Comparison of ENCODE assay signal across 22 cellular contexts in genomic region chr2:162184362-162184761, GRCh38. TPM values are rescaled to one million over a fixed set of nuclear protein-coding genes. Genes with fewer than 3 reads are reported as not detected.
DNase-seq lines count a peak whose midpoint lies in the region; ATAC-seq and TF ChIP-seq lines count a peak whose summit lies in the region.
"Had no signal": no experiment of that assay in that cellular context is flagged by ENCODE, and none has a peak within 500 bp of the region (broad histone marks: within the 10 kb centered on the region; RNA-seq: fewer than 3 reads in every experiment).

No MANE protein-coding gene starts in this region.

- H3K27me3 ChIP-seq in GM23338 (ENCODE audit: insufficient read depth) (no peaks in the 10 kb centered on the region), transverse colon (no peaks in the 10 kb centered on the region)
- H3K27me3 ChIP-seq: BLaER1 treated with 17β-estradiol and CSF1 and Interleukin-3, amounts not matched to agents 10 nM and 100 nM; Peyer's patch had no signal

- no peak overlapping the region for H3K4me3 Mint-ChIP-seq in GM23338
- no peak overlapping the region for H3K4me3 Mint-ChIP-seq in chondrocyte (ENCODE audit: unreplicated experiment)
- H3K4me3 Mint-ChIP-seq in nephron, result no peak overlapping the region
- H3K4me3 Mint-ChIP-seq in stimulated activated naive B cell treated with anti-CD40 and anti-IgM and Interleukin-4, amounts not matched to agents 10 μg/mL and 1 μg/mL and 100 μg/mL, for 72 hours, result no peak overlapping the region
- H3K4me3 Mint-ChIP-seq: CD8-positive, alpha-beta T cell had no signal

- peak; percentile 29 for DNase-seq in ACHN
- DNase-seq in GM23338 (ENCODE audit: low spot score), result no peak
- DNase-seq in chondrocyte (ENCODE audit: low spot score), result no peak
- no peak for DNase-seq in transverse colon
- no peak for DNase-seq in stimulated activated naive B cell treated with anti-CD40 and anti-IgM and Interleukin-4, amounts not matched to agents 10 μg/mL and 1 μg/mL and 100 μg/mL, for 72 hours
- DNase-seq in NOMO-1 treated with dmso at 0.1 percent for 144 hours (lab: John Stamatoyannopoulos, UW; ENCODE audit: unreplicated experiment), result no peak
- DNase-seq: CD8-positive, alpha-beta T cell; EL; IMR-90; NCI-H1417 treated with DMSO at 0.1 percent for 48 hours; NCI-H2029; NCI-H2171; Peyer's patch had no signal

- TF ChIP-seq POLR2A in transverse colon (IDR thresholded peaks at IDR 0.05), result no peak

- TF ChIP-seq EP300 in transverse colon (IDR thresholded peaks at IDR 0.05; ENCODE audit: low read depth), result no peak

- 0 out of 2 replicates have a peak overlapping the region, but pooled peaks have one; percentile 39 for H2AFZ ChIP-seq in GM23338

- no peaks in the 10 kb centered on the region for H3K79me2 ChIP-seq in GM23338 (replicated peaks; ENCODE audit: insufficient read depth)

- H3F3A ChIP-seq in GM23338 (replicated peaks; ENCODE audit: low read depth), result no peaks in the 10 kb centered on the region

- intact Hi-C loops in transverse colon (cut with DNase I; ENCODE audit: low total_unique reads), result no loop called here

- no peak overlapping the region for H3K27ac ChIP-seq in GM23338 (ENCODE audit: low read depth)
- no peak overlapping the region for H3K27ac ChIP-seq in transverse colon
- H3K27ac ChIP-seq: A549; BLaER1 treated with 17β-estradiol and CSF1 and Interleukin-3, amounts not matched to agents 10 nM and 100 nM; HL-60; Peyer's patch; SK-N-MC had no signal

- H3K36me3 ChIP-seq in GM23338 (ENCODE audit: insufficient read depth) (no peaks in the 10 kb centered on the region), transverse colon (no peaks in the 10 kb centered on the region)
- H3K36me3 ChIP-seq: BLaER1 treated with 17β-estradiol and CSF1 and Interleukin-3, amounts not matched to agents 10 nM and 100 nM; HAP-1; Peyer's patch had no signal

- no peaks in the 10 kb centered on the region for H3K9me3 ChIP-seq in transverse colon
- H3K9me3 ChIP-seq: A549; BLaER1 treated with 17β-estradiol and CSF1 and Interleukin-3, amounts not matched to agents 10 nM and 100 nM; HAP-1; Peyer's patch had no signal

- H3K4me2 ChIP-seq in GM23338, result no peak overlapping the region
- H3K4me2 ChIP-seq: A549; BLaER1 treated with 17β-estradiol and CSF1 and Interleukin-3, amounts not matched to agents 10 nM and 100 nM had no signal

- H3K9me3 Mint-ChIP-seq in GM23338, result no peaks in the 10 kb centered on the region
- H3K9me3 Mint-ChIP-seq in chondrocyte (ENCODE audit: low read depth), result no peaks in the 10 kb centered on the region
- H3K9me3 Mint-ChIP-seq in nephron, result no peaks in the 10 kb centered on the region
- no peaks in the 10 kb centered on the region for H3K9me3 Mint-ChIP-seq in stimulated activated naive B cell treated with anti-CD40 and anti-IgM and Interleukin-4, amounts not matched to agents 10 μg/mL and 1 μg/mL and 100 μg/mL, for 72 hours
- H3K9me3 Mint-ChIP-seq: CD8-positive, alpha-beta T cell had no signal

- no peaks in the 10 kb centered on the region for H3K9me2 ChIP-seq in GM23338 (ENCODE audit: insufficient read depth)

- H3K27me3 Mint-ChIP-seq in GM23338 (ENCODE audit: insufficient read depth, low read depth, poor library complexity) (no peaks in the 10 kb centered on the region), chondrocyte (ENCODE audit: low read depth) (no peaks in the 10 kb centered on the region), nephron (ENCODE audit: low read depth) (no peaks in the 10 kb centered on the region)
- peaks cover 8 to 9% of the 10 kb centered on the region in 2 donors for H3K27me3 Mint-ChIP-seq in stimulated activated naive B cell treated with anti-CD40 and anti-IgM and Interleukin-4, amounts not matched to agents 10 μg/mL and 1 μg/mL and 100 μg/mL, for 72 hours

- H3K4me3 ChIP-seq in GM23338, result no peak overlapping the region
- no peak overlapping the region for H3K4me3 ChIP-seq in transverse colon
- H3K4me3 ChIP-seq: A549; BLaER1 treated with 17β-estradiol and CSF1 and Interleukin-3, amounts not matched to agents 10 nM and 100 nM; HAP-1; Peyer's patch; SK-N-MC had no signal

- H3K4me1 Mint-ChIP-seq in GM23338 (peaks cover 12% of the 10 kb centered on the region), chondrocyte (ENCODE audit: low read depth) (peaks cover 39% of the 10 kb centered on the region), nephron (peaks cover 23% of the 10 kb centered on the region)
- H3K4me1 Mint-ChIP-seq in stimulated activated naive B cell treated with anti-CD40 and anti-IgM and Interleukin-4, amounts not matched to agents 10 μg/mL and 1 μg/mL and 100 μg/mL, for 72 hours, result no peaks in the 10 kb centered on the region

- in situ Hi-C loops in ACHN (cut with HindIII; ENCODE audit: low pct_ligation_motif_present, low pct_unique_long_range_greater_than_20kb, low sequenced_read_pairs) (no loop called here), transverse colon (cut with MboI; ENCODE audit: low pct_ligation_motif_present in 1 of 4, low pct_unique_long_range_greater_than_20kb in 1 of 4, low sequenced_read_pairs in 3 of 4) (no loop called here)

- H4K20me1 ChIP-seq in GM23338 (replicated peaks; ENCODE audit: insufficient read depth), result no peaks in the 10 kb centered on the region
- H4K20me1 ChIP-seq: BLaER1 treated with 17β-estradiol and CSF1 and Interleukin-3, amounts not matched to agents 10 nM and 100 nM had no signal

- 60 to 71% methylated on average over 1 to 6 of the region's 6 CpGs for WGBS in transverse colon (ENCODE audit: low coverage in 1 of 2), 2 donors

- ATAC-seq in GM23338 (no peak), HG02970 (IDR thresholded peaks at IDR 0.05; ENCODE audit: low FRiP score, unreplicated experiment) (no peak)
- no peak for ATAC-seq in stimulated activated naive B cell treated with anti-CD40 and anti-IgM and Interleukin-4, amounts not matched to agents 10 μg/mL and 1 μg/mL and 100 μg/mL, for 72 hours (replicated peaks)
- ATAC-seq: A549; CD8-positive, alpha-beta T cell had no signal

- H3K27ac Mint-ChIP-seq in GM23338, result no peak overlapping the region
- peak overlapping the region; percentile 50 for H3K27ac Mint-ChIP-seq in chondrocyte (ENCODE audit: unreplicated experiment)
- H3K27ac Mint-ChIP-seq in nephron, result peak overlapping the region; percentile 25 to 70 (median 43)
- H3K27ac Mint-ChIP-seq in stimulated activated naive B cell treated with anti-CD40 and anti-IgM and Interleukin-4, amounts not matched to agents 10 μg/mL and 1 μg/mL and 100 μg/mL, for 72 hours, result no peak overlapping the region
- H3K27ac Mint-ChIP-seq: CD8-positive, alpha-beta T cell had no signal

- H3K4me1 ChIP-seq in GM23338 (ENCODE audit: insufficient read depth) (no peaks in the 10 kb centered on the region), transverse colon (peaks cover 0 to 17% (median 0%) of the 10 kb centered on the region in 4 donors)
- H3K4me1 ChIP-seq: A549; BLaER1 treated with 17β-estradiol and CSF1 and Interleukin-3, amounts not matched to agents 10 nM and 100 nM; HAP-1; Peyer's patch had no signal

- TF ChIP-seq CTCF in GM23338 (conservative IDR thresholded peaks at IDR 0.05; ENCODE audit: low read depth in 2 of 2), result no peak
- TF ChIP-seq CTCF in chondrocyte (IDR thresholded peaks at IDR 0.05), result no peak
- no peak for TF ChIP-seq CTCF in nephron (IDR thresholded peaks at IDR 0.05; ENCODE audit: unreplicated experiment in 3 of 3)
- TF ChIP-seq CTCF in transverse colon (IDR thresholded peaks at IDR 0.05), result no peak

- H3K36me3 Mint-ChIP-seq in GM23338 (ENCODE audit: low read depth) (no peaks in the 10 kb centered on the region), chondrocyte (ENCODE audit: low read depth) (peaks cover 52% of the 10 kb centered on the region), nephron (ENCODE audit: low read depth) (peaks cover 24% of the 10 kb centered on the region)
- H3K36me3 Mint-ChIP-seq in stimulated activated naive B cell treated with anti-CD40 and anti-IgM and Interleukin-4, amounts not matched to agents 10 μg/mL and 1 μg/mL and 100 μg/mL, for 72 hours, result no peaks in the 10 kb centered on the region
- H3K36me3 Mint-ChIP-seq: CD8-positive, alpha-beta T cell had no signal

TF ChIP-seq in GM23338, 12 proteins besides CTCF, POLR2A, EP300 and RAD21 (continues in another document):
- TF ChIP-seq ZNF331 (CRISPR knock-in tag; IDR thresholded peaks at IDR 0.05; ENCODE audit: low read depth) (no peak), NANOG (IDR thresholded peaks at IDR 0.05; ENCODE audit: borderline replicate concordance) (no peak), EZH2 (IDR thresholded peaks at IDR 0.05; ENCODE audit: low read depth, unreplicated experiment) (no peak), STAT1 (IDR thresholded peaks at IDR 0.05; ENCODE audit: unreplicated experiment) (no peak), ZNF114 (CRISPR knock-in tag; IDR thresholded peaks at IDR 0.05) (no peak), JUNB (IDR thresholded peaks at IDR 0.05; ENCODE audit: unreplicated experiment) (no peak)

RNA-seq across cellular contexts. Expression of gene GCG, which starts 32.3 kb away (rescaled TPM):
- total RNA-seq in GM23338 (2014; rRNA removed; shearing (Covaris generic)), result not detected in 2 replicates
- not detected in 2 replicates for polyA plus RNA-seq in GM23338 (2016; fragmentation: Nextera tagmentation; extraction: Ambion mirVana)
- total RNA-seq in chondrocyte (0.31 TPM in 1 of 3 replicates, not detected in the others), transverse colon (10 to 100 TPM in 2 of 4 donors, not detected in 2; 17.6 to 26.8 TPM)
- total RNA-seq: CD8-positive, alpha-beta T cell; IMR-90; M059J; NCI-H460 had no signal
- polyA plus RNA-seq: A549, IMR-90 had no signal

RNA-seq across cellular contexts. Expression of gene FAP, which starts 58.9 kb away (rescaled TPM):
- total RNA-seq in GM23338 (2014; rRNA removed; shearing (Covaris generic)), result not detected in 2 replicates
- polyA plus RNA-seq in GM23338 (2016; fragmentation: Nextera tagmentation; extraction: Ambion mirVana), result 0.42 TPM in 1 of 2 replicates, not detected in the other
- total RNA-seq in chondrocyte (163 to 205 TPM (median 171 TPM) in 3 replicates), transverse colon (1 to 10 TPM in 3 of 4 donors, not detected in 1; 1.4 to 3.5 (median 2.0) TPM)
- total RNA-seq: CD8-positive, alpha-beta T cell; NCI-H460 had no signal

Comparison
In these comparisons a context has a peak if more than half of its experiments do, and no peak if none do; other contexts are left out.
1. H3K27ac Mint-ChIP-seq: peak in chondrocyte (single experiment) and nephron (3 of 3); none in GM23338 (single experiment) and stimulated activated naive B cell treated with anti-CD40 and anti-IgM and Interleukin-4, amounts not matched to agents 10 μg/mL and 1 μg/mL and 100 μg/mL, for 72 hours (single experiment).
2. RNA of gene FAP, which starts 58.9 kb away (total RNA-seq): 163 to 205 TPM in chondrocyte; 1.4 to 3.5 TPM in transverse colon and not detected in GM23338; every median in the first group is over 10 times any median in the second.